ENCODE assay signal across 11 cellular contexts in genomic region chr18:34352385-34353163, GRCh38.
A peak's percentile ranks its signal among the peaks of the same experiment; 100 is the strongest.
DNase-seq lines count a peak whose midpoint lies in the region; ATAC-seq and TF ChIP-seq lines count a peak whose summit lies in the region.
"Had no signal": no experiment of that assay in that cellular context is flagged by ENCODE, and none has a peak within 500 bp of the region (broad histone marks: within the 10 kb centered on the region; RNA-seq: fewer than 3 reads in every experiment).

No MANE protein-coding gene starts in this region.

- H3K9me2 ChIP-seq in PC-9 (ENCODE audit: insufficient read depth), result no peaks in the 10 kb centered on the region
- H3K9me2 ChIP-seq in hepatocyte (replicated peaks; ENCODE audit: insufficient read depth), result no peaks in the 10 kb centered on the region

- BruUV-seq in PC-9 (replicated peaks; lab: Mats Ljungman, UMichigan), result no TSS peak

- in situ Hi-C loops in KBM-7 (cut with MboI; ENCODE audit: low pct_unique_long_range_greater_than_20kb, low sequenced_read_pairs), result no loop called here

- H2AFZ ChIP-seq in PC-9, result no peak overlapping the region
- no peak overlapping the region for H2AFZ ChIP-seq in hepatocyte

- H3K9ac ChIP-seq in colonic mucosa (ENCODE audit: low read depth in 2 of 2, low read length in 2 of 2), result no peak overlapping the region

- H3K27ac ChIP-seq in left ventricle myocardium inferior (replicated peaks) (no peak overlapping the region), right atrium auricular region (no peak overlapping the region), PC-9 (no peak overlapping the region), hepatocyte (no peak overlapping the region), colonic mucosa (no peak overlapping the region)

- no peak for ATAC-seq in HG03457 (IDR thresholded peaks at IDR 0.05; ENCODE audit: unreplicated experiment)
- ATAC-seq: activated T-cell treated with anti-CD3 and anti-CD28 coated beads, Interleukin-2, amount 50 U/mL, for 72 hours; left ventricle myocardium superior had no signal

- DNase-seq in left ventricle myocardium inferior (no peak), right atrium auricular region (ENCODE audit: low spot score) (no peak), PC-9 (no peak), hepatocyte (ENCODE audit: low spot score) (peak; percentile 16), colonic mucosa (no peak), GM03348 (ENCODE audit: low spot score) (no peak), KBM-7 (no peak)
- DNase-seq: activated T-cell treated with anti-CD3 and anti-CD28 coated beads, Interleukin-2, amount 50 U/mL, for 72 hours; effector CD4-positive, alpha-beta T cell; left ventricle myocardium superior had no signal

- intact Hi-C loops in left ventricle myocardium inferior (cut with micrococcal nuclease) (no loop called here), PC-9 (cut with micrococcal nuclease; ENCODE audit: unreplicated experiment) (no loop called here), colonic mucosa (cut with DNase I) (loop anchor here (5.0 kb wide), 1 partner anchor 435 kb away; no protein-coding TSS in a partner anchor)

- H3K4me2 ChIP-seq in PC-9 (no peak overlapping the region), hepatocyte (no peak overlapping the region)

- no peaks in the 10 kb centered on the region for H3K27me3 ChIP-seq in left ventricle myocardium inferior (ENCODE audit: low read depth)
- no peaks in the 10 kb centered on the region for H3K27me3 ChIP-seq in right atrium auricular region
- no peaks in the 10 kb centered on the region for H3K27me3 ChIP-seq in PC-9 (ENCODE audit: insufficient read depth, low read depth)
- H3K27me3 ChIP-seq in hepatocyte, result no peaks in the 10 kb centered on the region
- H3K27me3 ChIP-seq in colonic mucosa, result no peaks in the 10 kb centered on the region

- H3K4me1 ChIP-seq in left ventricle myocardium inferior (no peaks in the 10 kb centered on the region), right atrium auricular region (no peaks in the 10 kb centered on the region), PC-9 (replicated peaks; ENCODE audit: insufficient read depth) (no peaks in the 10 kb centered on the region), hepatocyte (ENCODE audit: insufficient read depth) (no peaks in the 10 kb centered on the region), colonic mucosa (no peaks in the 10 kb centered on the region)

- CTCF ChIA-PET in PC-9 (lab: Charles Lee), result no interaction called here

- peak; percentile 54 for TF ChIP-seq CTCF in left ventricle myocardium inferior (IDR thresholded peaks at IDR 0.05; ENCODE audit: borderline replicate concordance)
- TF ChIP-seq CTCF in right atrium auricular region (IDR thresholded peaks at IDR 0.05), result peak in 1 of 2 donors; percentile 59
- TF ChIP-seq CTCF in PC-9 (conservative IDR thresholded peaks at IDR 0.05), result peak; percentile 36; the same call in 1 of the 2 replicates
- peak; percentile 47 for TF ChIP-seq CTCF in hepatocyte (IDR thresholded peaks at IDR 0.05; ENCODE audit: poor library complexity)
- no peak for TF ChIP-seq CTCF in colonic mucosa (IDR thresholded peaks at IDR 0.05)

- POLR2A ChIA-PET in PC-9 (lab: Charles Lee; ENCODE audit: unreplicated experiment), result no interaction called here

- H4K20me1 ChIP-seq in PC-9 (ENCODE audit: insufficient read depth) (no peaks in the 10 kb centered on the region), hepatocyte (ENCODE audit: insufficient read depth, poor library complexity, severe bottlenecking) (no peaks in the 10 kb centered on the region)

- WGBS in hepatocyte (ENCODE audit: low lambda C conversion rate, missing lambda C conversion rate), result 45% methylated on average over 1 of the region's 1 CpG

- H3K79me2 ChIP-seq in PC-9 (ENCODE audit: low read depth) (no peaks in the 10 kb centered on the region), hepatocyte (no peaks in the 10 kb centered on the region)

- H3K4me3 ChIP-seq in left ventricle myocardium inferior (no peak overlapping the region), right atrium auricular region (no peak overlapping the region), PC-9 (no peak overlapping the region), hepatocyte (no peak overlapping the region), colonic mucosa (no peak overlapping the region)

- no peaks in the 10 kb centered on the region for H3F3A ChIP-seq in PC-9 (ENCODE audit: insufficient read depth, low read depth)

- H3K36me3 ChIP-seq in left ventricle myocardium inferior (no peaks in the 10 kb centered on the region), right atrium auricular region (no peaks in the 10 kb centered on the region), PC-9 (ENCODE audit: low read depth) (no peaks in the 10 kb centered on the region), hepatocyte (replicated peaks; ENCODE audit: insufficient read depth, low read depth) (no peaks in the 10 kb centered on the region), colonic mucosa (no peaks in the 10 kb centered on the region)

- H3K9me3 ChIP-seq in left ventricle myocardium inferior (replicated peaks) (no peaks in the 10 kb centered on the region), right atrium auricular region (no peaks in the 10 kb centered on the region), PC-9 (ENCODE audit: insufficient read depth, low read depth) (no peaks in the 10 kb centered on the region), hepatocyte (ENCODE audit: low read depth) (no peaks in the 10 kb centered on the region), colonic mucosa (no peaks in the 10 kb centered on the region)
